ENCODE assay signal across 1 cellular context in genomic region chr19:45717131-45717982, GRCh38.
TF ChIP-seq lines count a peak whose summit lies in the region.

No MANE protein-coding gene starts in this region.

TF ChIP-seq in HepG2, 621 proteins besides CTCF, POLR2A, EP300 and RAD21 (continued from another document and continues in another):
- TF ChIP-seq ZNF512B (CRISPR knock-in tag; IDR thresholded peaks at IDR 0.05; ENCODE audit: borderline replicate concordance) (no peak), RORA (CRISPR knock-in tag; IDR thresholded peaks at IDR 0.05) (no peak), ZC3H4 (CRISPR knock-in tag; IDR thresholded peaks at IDR 0.05; ENCODE audit: borderline replicate concordance) (no peak), U2AF1 (optimal IDR thresholded peaks at IDR 0.05; ENCODE audit: low read depth, low read length) (no peak), ZNF781 (CRISPR knock-in tag; IDR thresholded peaks at IDR 0.05; ENCODE audit: borderline replicate concordance, not compliant biosample characterization) (no peak), CENPBD1 (CRISPR knock-in tag; IDR thresholded peaks at IDR 0.05; ENCODE audit: borderline replicate concordance, low read depth) (no peak), ZNF569 (CRISPR knock-in tag; IDR thresholded peaks at IDR 0.05; ENCODE audit: borderline replicate concordance) (no peak), MAZ (IDR thresholded peaks at IDR 0.05; ENCODE audit: borderline replicate concordance, low read depth, low read length) (peak; percentile 90), MAZ (CRISPR knock-in tag; IDR thresholded peaks at IDR 0.05; ENCODE audit: low read depth) (peak; percentile 91), RFX1 (IDR thresholded peaks at IDR 0.05) (peak; percentile 71), PAXIP1 (CRISPR knock-in tag; conservative IDR thresholded peaks at IDR 0.05) (peak; percentile 96), HNRNPUL1 (IDR thresholded peaks at IDR 0.05; ENCODE audit: low read depth, low read length) (no peak), PBX2 (CRISPR knock-in tag; IDR thresholded peaks at IDR 0.05) (peak; percentile 85), ZNF276 (CRISPR knock-in tag; IDR thresholded peaks at IDR 0.05; ENCODE audit: low read depth) (no peak), ZNF530 (CRISPR knock-in tag; IDR thresholded peaks at IDR 0.05; ENCODE audit: low read depth) (no peak), MAF1 (CRISPR knock-in tag; IDR thresholded peaks at IDR 0.05; ENCODE audit: borderline replicate concordance) (no peak), ZEB1 (IDR thresholded peaks at IDR 0.05; ENCODE audit: insufficient replicate concordance, low read depth) (no peak), SP5 (CRISPR knock-in tag; IDR thresholded peaks at IDR 0.05; ENCODE audit: borderline replicate concordance, low read depth) (peak; percentile 83; the same call in 1 of the 2 replicates), KLF13 (CRISPR knock-in tag; IDR thresholded peaks at IDR 0.05) (no peak), SOX13 (IDR thresholded peaks at IDR 0.05) (no peak), SOX13 (CRISPR knock-in tag; conservative IDR thresholded peaks at IDR 0.05 in 1 of 2, IDR thresholded peaks at IDR 0.05 in 1 of 2) (0 out of 4 replicates have a peak, but pooled peaks of 1 of the 2 experiments have one; percentile 55), ZNF468 (CRISPR knock-in tag; IDR thresholded peaks at IDR 0.05) (no peak), TAF1 (CRISPR knock-in tag; IDR thresholded peaks at IDR 0.05) (peak; percentile 15; the same call in 1 of the 2 replicates), ZNF615 (CRISPR knock-in tag; IDR thresholded peaks at IDR 0.05; ENCODE audit: borderline replicate concordance) (no peak), ELF3 (CRISPR knock-in tag; IDR thresholded peaks at IDR 0.05) (peak; percentile 77), ZNF367 (CRISPR knock-in tag; IDR thresholded peaks at IDR 0.05; ENCODE audit: borderline replicate concordance) (no peak), ZNF235 (CRISPR knock-in tag; IDR thresholded peaks at IDR 0.05; ENCODE audit: borderline replicate concordance) (no peak), CREB3 (CRISPR knock-in tag; IDR thresholded peaks at IDR 0.05) (0 out of 2 replicates have a peak, but pooled peaks have one; percentile 44), EEA1 (CRISPR knock-in tag; IDR thresholded peaks at IDR 0.05; ENCODE audit: borderline replicate concordance) (no peak; the same call in 1 of the 2 replicates), ZNF101 (CRISPR knock-in tag; IDR thresholded peaks at IDR 0.05; ENCODE audit: borderline replicate concordance, low read depth) (no peak), THAP11 (CRISPR knock-in tag; IDR thresholded peaks at IDR 0.05) (peak; percentile 92), KDM1A (CRISPR knock-in tag; IDR thresholded peaks at IDR 0.05) (no peak), NFYC (CRISPR knock-in tag; IDR thresholded peaks at IDR 0.05) (peak; percentile 96), ZMAT3 (CRISPR knock-in tag; conservative IDR thresholded peaks at IDR 0.05) (no peak), ZNF567 (CRISPR knock-in tag; IDR thresholded peaks at IDR 0.05; ENCODE audit: borderline replicate concordance) (no peak), SRSF9 (IDR thresholded peaks at IDR 0.05; ENCODE audit: borderline replicate concordance, insufficient read depth, low read depth, low read length, poor library complexity, severe bottlenecking) (no peak), NFYB (CRISPR knock-in tag; IDR thresholded peaks at IDR 0.05) (peak; percentile 87), ZNF761 (CRISPR knock-in tag; conservative IDR thresholded peaks at IDR 0.05) (0 out of 2 replicates have a peak, but pooled peaks have one; percentile 2), RFX5 (IDR thresholded peaks at IDR 0.05; ENCODE audit: low read depth, low read length) (peak; percentile 59), GFI1 (CRISPR knock-in tag; IDR thresholded peaks at IDR 0.05; ENCODE audit: borderline replicate concordance) (peak; percentile 82), ZNF383 (CRISPR knock-in tag; IDR thresholded peaks at IDR 0.05; ENCODE audit: borderline replicate concordance) (0 out of 2 replicates have a peak, but pooled peaks have one; percentile 55), NFE2 (CRISPR knock-in tag; IDR thresholded peaks at IDR 0.05) (no peak), REXO4 (CRISPR knock-in tag; IDR thresholded peaks at IDR 0.05; ENCODE audit: borderline replicate concordance) (no peak), SMARCE1 (IDR thresholded peaks at IDR 0.05; ENCODE audit: borderline replicate concordance) (no peak), ZFP36 (IDR thresholded peaks at IDR 0.05; ENCODE audit: borderline replicate concordance, low read depth, low read length, partially characterized antibody) (peak; percentile 96), GPN1 (CRISPR knock-in tag; IDR thresholded peaks at IDR 0.05; ENCODE audit: borderline replicate concordance) (no peak), ZNF337 (CRISPR knock-in tag; IDR thresholded peaks at IDR 0.05; ENCODE audit: borderline replicate concordance, low read depth) (peak; percentile 74; the same call in 1 of the 2 replicates), TP53 (CRISPR knock-in tag; conservative IDR thresholded peaks at IDR 0.05) (0 out of 2 replicates have a peak, but pooled peaks have one; percentile 52), FOXC1 (CRISPR knock-in tag; IDR thresholded peaks at IDR 0.05; ENCODE audit: borderline replicate concordance) (0 out of 2 replicates have a peak, but pooled peaks have one; percentile 15), SIN3B (IDR thresholded peaks at IDR 0.05; ENCODE audit: low read length) (peak; percentile 52; the same call in 1 of the 2 replicates), ZNF704 (CRISPR knock-in tag; IDR thresholded peaks at IDR 0.05; ENCODE audit: borderline replicate concordance) (no peak), CEBPB (IDR thresholded peaks at IDR 0.05; ENCODE audit: borderline replicate concordance, low read depth, low read length) (peak; percentile 34; the same call in 1 of the 2 replicates), FOXJ3 (CRISPR knock-in tag; IDR thresholded peaks at IDR 0.05; ENCODE audit: borderline replicate concordance) (peak; percentile 66; the same call in 1 of the 2 replicates)
- TF ChIP-seq, protein P1, sequence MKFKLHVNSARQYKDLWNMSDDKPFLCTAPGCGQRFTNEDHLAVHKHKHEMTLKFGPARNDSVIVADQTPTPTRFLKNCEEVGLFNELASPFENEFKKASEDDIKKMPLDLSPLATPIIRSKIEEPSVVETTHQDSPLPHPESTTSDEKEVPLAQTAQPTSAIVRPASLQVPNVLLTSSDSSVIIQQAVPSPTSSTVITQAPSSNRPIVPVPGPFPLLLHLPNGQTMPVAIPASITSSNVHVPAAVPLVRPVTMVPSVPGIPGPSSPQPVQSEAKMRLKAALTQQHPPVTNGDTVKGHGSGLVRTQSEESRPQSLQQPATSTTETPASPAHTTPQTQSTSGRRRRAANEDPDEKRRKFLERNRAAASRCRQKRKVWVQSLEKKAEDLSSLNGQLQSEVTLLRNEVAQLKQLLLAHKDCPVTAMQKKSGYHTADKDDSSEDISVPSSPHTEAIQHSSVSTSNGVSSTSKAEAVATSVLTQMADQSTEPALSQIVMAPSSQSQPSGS (CRISPR knock-in tag; IDR thresholded peaks at IDR 0.05) = peak; percentile 58; the same call in 1 of the 2 replicates
- TF ChIP-seq, protein P2, sequence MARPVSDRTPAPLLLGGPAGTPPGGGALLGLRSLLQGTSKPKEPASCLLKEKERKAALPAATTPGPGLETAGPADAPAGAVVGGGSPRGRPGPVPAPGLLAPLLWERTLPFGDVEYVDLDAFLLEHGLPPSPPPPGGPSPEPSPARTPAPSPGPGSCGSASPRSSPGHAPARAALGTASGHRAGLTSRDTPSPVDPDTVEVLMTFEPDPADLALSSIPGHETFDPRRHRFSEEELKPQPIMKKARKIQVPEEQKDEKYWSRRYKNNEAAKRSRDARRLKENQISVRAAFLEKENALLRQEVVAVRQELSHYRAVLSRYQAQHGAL (CRISPR knock-in tag; IDR thresholded peaks at IDR 0.05; ENCODE audit: not compliant biosample characterization) = peak; percentile 25
- TF ChIP-seq, protein P3, sequence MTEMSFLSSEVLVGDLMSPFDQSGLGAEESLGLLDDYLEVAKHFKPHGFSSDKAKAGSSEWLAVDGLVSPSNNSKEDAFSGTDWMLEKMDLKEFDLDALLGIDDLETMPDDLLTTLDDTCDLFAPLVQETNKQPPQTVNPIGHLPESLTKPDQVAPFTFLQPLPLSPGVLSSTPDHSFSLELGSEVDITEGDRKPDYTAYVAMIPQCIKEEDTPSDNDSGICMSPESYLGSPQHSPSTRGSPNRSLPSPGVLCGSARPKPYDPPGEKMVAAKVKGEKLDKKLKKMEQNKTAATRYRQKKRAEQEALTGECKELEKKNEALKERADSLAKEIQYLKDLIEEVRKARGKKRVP (CRISPR knock-in tag; IDR thresholded peaks at IDR 0.05) = no peak
